1 cellular context compared by ENCODE assay signal in the genomic region with DNA sequence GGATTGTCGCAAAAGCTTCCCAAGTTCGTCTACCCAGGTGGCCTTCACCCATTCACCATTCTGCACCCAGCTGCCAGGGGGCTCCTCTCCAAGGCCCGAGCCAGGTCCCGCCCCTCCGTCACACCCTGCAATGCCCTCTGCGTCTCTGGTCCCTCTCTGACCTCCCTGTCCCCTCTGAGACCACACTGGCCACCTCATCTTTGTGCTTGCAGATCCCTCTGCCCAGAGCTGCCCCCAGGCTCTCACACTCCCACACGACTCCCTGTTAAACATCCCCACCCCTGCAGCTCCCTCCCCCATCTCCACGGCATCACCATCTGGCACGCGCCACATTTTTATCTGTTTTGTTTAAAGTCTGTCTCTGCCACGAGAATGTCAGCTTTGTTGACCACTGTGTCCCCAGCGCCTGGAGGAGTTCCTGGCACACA.
TF ChIP-seq lines count a peak whose summit lies in the region.

No MANE protein-coding gene starts in this region.

TF ChIP-seq in SK-N-SH treated with all-trans-retinoic acid at 6 μM for 48 hours, 23 proteins besides CTCF, POLR2A, EP300 and RAD21 (continued from another document):
- TF ChIP-seq, protein P1, sequence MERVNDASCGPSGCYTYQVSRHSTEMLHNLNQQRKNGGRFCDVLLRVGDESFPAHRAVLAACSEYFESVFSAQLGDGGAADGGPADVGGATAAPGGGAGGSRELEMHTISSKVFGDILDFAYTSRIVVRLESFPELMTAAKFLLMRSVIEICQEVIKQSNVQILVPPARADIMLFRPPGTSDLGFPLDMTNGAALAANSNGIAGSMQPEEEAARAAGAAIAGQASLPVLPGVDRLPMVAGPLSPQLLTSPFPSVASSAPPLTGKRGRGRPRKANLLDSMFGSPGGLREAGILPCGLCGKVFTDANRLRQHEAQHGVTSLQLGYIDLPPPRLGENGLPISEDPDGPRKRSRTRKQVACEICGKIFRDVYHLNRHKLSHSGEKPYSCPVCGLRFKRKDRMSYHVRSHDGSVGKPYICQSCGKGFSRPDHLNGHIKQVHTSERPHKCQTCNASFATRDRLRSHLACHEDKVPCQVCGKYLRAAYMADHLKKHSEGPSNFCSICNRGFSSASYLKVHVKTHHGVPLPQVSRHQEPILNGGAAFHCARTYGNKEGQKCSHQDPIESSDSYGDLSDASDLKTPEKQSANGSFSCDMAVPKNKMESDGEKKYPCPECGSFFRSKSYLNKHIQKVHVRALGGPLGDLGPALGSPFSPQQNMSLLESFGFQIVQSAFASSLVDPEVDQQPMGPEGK (CRISPR knock-in tag; IDR thresholded peaks at IDR 0.05; ENCODE audit: borderline replicate concordance), result no peak
